ENCODE assay signal across 8 cellular contexts in the genomic region with DNA sequence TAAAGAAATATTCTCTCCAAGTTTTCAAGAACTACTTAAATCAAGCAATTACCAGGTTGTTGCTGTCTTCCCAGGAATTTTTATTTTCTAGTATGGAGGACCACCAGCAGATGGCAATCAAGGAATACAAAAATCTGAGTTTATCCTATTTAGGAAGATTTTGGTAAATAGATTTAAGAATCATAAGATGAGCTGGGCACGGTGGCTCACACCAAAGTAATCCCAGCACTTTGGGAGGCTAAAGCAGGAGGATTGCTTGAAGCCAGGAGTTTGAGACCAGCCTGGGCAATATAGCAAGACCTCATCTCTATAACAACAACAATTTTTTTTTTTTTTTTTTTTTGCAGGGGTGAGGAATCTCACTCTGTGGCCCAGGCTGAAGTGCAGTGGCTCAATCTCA. TPM values are rescaled to one million over a fixed set of nuclear protein-coding genes. Genes with fewer than 3 reads are reported as not detected.
DNase-seq lines count a peak whose midpoint lies in the region; ATAC-seq and TF ChIP-seq lines count a peak whose summit lies in the region.

No MANE protein-coding gene starts in this region.

- H3K9me3 ChIP-seq in Loucy (ENCODE audit: insufficient read depth, low read depth, low read length) (no peaks in the 10 kb centered on the region), suprapubic skin (no peaks in the 10 kb centered on the region)

- H3K4me3 Mint-ChIP-seq in activated naive CD8-positive, alpha-beta T cell treated with anti-CD3 and anti-CD28 coated beads, Interleukin-2, amount 50 U/mL, for 24 hours, result no peak overlapping the region

- H3F3A ChIP-seq in Loucy (ENCODE audit: low read depth), result no peaks in the 10 kb centered on the region

- no peaks in the 10 kb centered on the region for H4K20me1 ChIP-seq in Loucy (ENCODE audit: insufficient read depth, low read length, poor library complexity, severe bottlenecking)

- TF ChIP-seq CTCF in Loucy (conservative IDR thresholded peaks at IDR 0.05; ENCODE audit: low read length) (peak; percentile 56), suprapubic skin (IDR thresholded peaks at IDR 0.05) (no peak)

- TF ChIP-seq POLR2A in suprapubic skin (IDR thresholded peaks at IDR 0.05), result no peak

- H3K4me1 ChIP-seq in Loucy (ENCODE audit: insufficient read depth, low read length, poor library complexity, severe bottlenecking) (peaks cover 4% of the 10 kb centered on the region), suprapubic skin (no peaks in the 10 kb centered on the region)

- H3K36me3 Mint-ChIP-seq in activated naive CD8-positive, alpha-beta T cell treated with anti-CD3 and anti-CD28 coated beads, Interleukin-2, amount 50 U/mL, for 24 hours (ENCODE audit: low read depth), result no peaks in the 10 kb centered on the region

- no peak overlapping the region for H3K27ac ChIP-seq in suprapubic skin

- H3K4me1 Mint-ChIP-seq in activated naive CD8-positive, alpha-beta T cell treated with anti-CD3 and anti-CD28 coated beads, Interleukin-2, amount 50 U/mL, for 24 hours, result no peaks in the 10 kb centered on the region

- no peak overlapping the region for H2AFZ ChIP-seq in Loucy (ENCODE audit: low read length)

- H3K27me3 Mint-ChIP-seq in activated naive CD8-positive, alpha-beta T cell treated with anti-CD3 and anti-CD28 coated beads, Interleukin-2, amount 50 U/mL, for 24 hours, result peaks cover 2% of the 10 kb centered on the region

- TF ChIP-seq EP300 in suprapubic skin (IDR thresholded peaks at IDR 0.05), result no peak

- H3K79me2 ChIP-seq in Loucy (ENCODE audit: insufficient read depth, low read length), result no peaks in the 10 kb centered on the region

- no peak overlapping the region for H3K27ac Mint-ChIP-seq in activated naive CD8-positive, alpha-beta T cell treated with anti-CD3 and anti-CD28 coated beads, Interleukin-2, amount 50 U/mL, for 24 hours

- WGBS in suprapubic skin, result 29% methylated on average over 1 of the region's 1 CpG

- no peak overlapping the region for H3K4me3 ChIP-seq in Loucy (ENCODE audit: low read length, poor library complexity, severe bottlenecking)
- H3K4me3 ChIP-seq in suprapubic skin, result no peak overlapping the region

- no peak for ATAC-seq in activated naive CD8-positive, alpha-beta T cell treated with anti-CD3 and anti-CD28 coated beads, Interleukin-2, amount 50 U/mL, for 24 hours

- H3K4me2 ChIP-seq in Loucy (ENCODE audit: low read depth, low read length, poor library complexity, severe bottlenecking), result no peak overlapping the region

- H3K9me2 ChIP-seq in Loucy (replicated peaks; ENCODE audit: low read depth, low read length), result no peaks in the 10 kb centered on the region

- DNase-seq in D341Med (ENCODE audit: low spot score), result peak; percentile 37
- peak; percentile 24 for DNase-seq in amniotic stem cell (lab: John Stamatoyannopoulos, UW)
- peak; percentile 37 to 45 for DNase-seq in lung microvascular endothelial cell (ENCODE audit: low read depth in 2 of 2)
- DNase-seq in activated naive CD8-positive, alpha-beta T cell treated with anti-CD3 and anti-CD28 coated beads, Interleukin-2, amount 50 U/mL, for 24 hours, result no peak
- no peak for DNase-seq in HK-2 (ENCODE audit: unreplicated experiment)
- no peak for DNase-seq in HuH-7.5 (ENCODE audit: low spot score)
- DNase-seq in suprapubic skin (ENCODE audit: low spot score in 2 of 2), result no peak

- no peaks in the 10 kb centered on the region for H3K27me3 ChIP-seq in Loucy (ENCODE audit: insufficient read depth, low read length, poor library complexity, severe bottlenecking)
- no peaks in the 10 kb centered on the region for H3K27me3 ChIP-seq in suprapubic skin

- no peaks in the 10 kb centered on the region for H3K9me3 Mint-ChIP-seq in activated naive CD8-positive, alpha-beta T cell treated with anti-CD3 and anti-CD28 coated beads, Interleukin-2, amount 50 U/mL, for 24 hours

- H3K9ac ChIP-seq in Loucy (ENCODE audit: low read depth, low read length, poor library complexity, severe bottlenecking), result no peak overlapping the region

- H3K36me3 ChIP-seq in Loucy (ENCODE audit: insufficient read depth, low read length) (no peaks in the 10 kb centered on the region), suprapubic skin (no peaks in the 10 kb centered on the region)

RNA-seq across cellular contexts. Expression of gene SEC63, which starts 19.3 kb away (rescaled TPM):
- total RNA-seq in lung microvascular endothelial cell, result 11.8 and 13.7 TPM in 2 replicates
- total RNA-seq in suprapubic skin, result 10 to 100 TPM; 31.6 to 54.1 (median 42.4) TPM

Comparison
In these comparisons a context has a peak if more than half of its experiments do, and no peak if none do; other contexts are left out.
1. DNase-seq: peak in D341Med (single experiment), amniotic stem cell (single experiment) and lung microvascular endothelial cell (2 of 2); none in activated naive CD8-positive, alpha-beta T cell treated with anti-CD3 and anti-CD28 coated beads, Interleukin-2, amount 50 U/mL, for 24 hours (single experiment), HK-2 (single experiment), HuH-7.5 (single experiment) and suprapubic skin (0 of 2).